In genomic region chr15:66899555-66900350, GRCh38 we compare ENCODE assay signal across 18 cellular contexts.
DNase-seq lines count a peak whose midpoint lies in the region; ATAC-seq and TF ChIP-seq lines count a peak whose summit lies in the region.
"Had no signal": no experiment of that assay in that cellular context is flagged by ENCODE, and none has a peak within 500 bp of the region (broad histone marks: within the 10 kb centered on the region; RNA-seq: fewer than 3 reads in every experiment).

No MANE protein-coding gene starts in this region.

- DNase-seq in AG04449 (ENCODE audit: low read depth, low spot score), result no peak
- peak; percentile 30 for DNase-seq in H4 (ENCODE audit: low spot score)
- peak; percentile 11 for DNase-seq in RKO (ENCODE audit: low spot score)
- peak; percentile 50 for DNase-seq in glomerular visceral epithelial cell (ENCODE audit: extremely low spot score)
- no peak for DNase-seq in sciatic nerve (ENCODE audit: low spot score)
- no peak for DNase-seq in stimulated activated CD4-positive, alpha-beta T cell treated with anti-CD3 and anti-CD28 coated beads, Interleukin-2, amount 100 ng/mL, for 48 hours
- no peak for DNase-seq in OCI-M2 (lab: John Stamatoyannopoulos, UW; ENCODE audit: unreplicated experiment)
- DNase-seq in SHP77 treated with DMSO at 0.1 percent for 48 hours (lab: John Stamatoyannopoulos, UW), result no peak
- DNase-seq: activated B cell treated with CpG ODN at 0.5 μM for 24 hours; activated CD8-positive, alpha-beta T cell treated with anti-CD3 and anti-CD28 coated beads, Interleukin-2, amount 10 ng/mL, durations not matched to agents 7 days and 5 days; activated naive CD8-positive, alpha-beta T cell treated with anti-CD3 and anti-CD28 coated beads, Interleukin-2, amount 10 ng/mL, durations not matched to agents 7 days and 5 days; activated T-cell treated with anti-CD3 and anti-CD28 coated beads, Interleukin-2, amount 50 U/mL, for 72 hours; dorsolateral prefrontal cortex; heart right ventricle; kidney; NCI-H82; stimulated activated naive CD8-positive, alpha-beta T cell treated with anti-CD3 and anti-CD28 coated beads, Interleukin-15, amount 100 ng/mL, for 72 hours had no signal

- CTCF ChIA-PET in AG04449 (lab: Yijun Ruan, JAX), result interaction anchor here (0.8 to 1.9 kb wide), 5 partner anchors 9 to 333 kb away, joined by 3 to 5 read pairs (median 3); no protein-coding TSS in a partner anchor

- ATAC-seq in sciatic nerve, result no peak
- ATAC-seq: activated CD8-positive, alpha-beta T cell treated with anti-CD3 and anti-CD28 coated beads, Interleukin-2, amount 10 ng/mL, durations not matched to agents 7 days and 5 days; activated T-cell treated with anti-CD3 and anti-CD28 coated beads, Interleukin-2, amount 50 U/mL, for 72 hours; esophagus mucosa; heart right ventricle; stimulated activated naive CD8-positive, alpha-beta T cell treated with anti-CD3 and anti-CD28 coated beads, Interleukin-15, amount 100 ng/mL, for 72 hours had no signal

- peak; percentile 25 for TF ChIP-seq CTCF in AG04449 (IDR thresholded peaks at IDR 0.05; ENCODE audit: insufficient read depth, low read length, missing control alignments)

- no peak overlapping the region for H3K4me3 ChIP-seq in AG04449 (ENCODE audit: low read depth, low read length)
- H3K4me3 ChIP-seq: dorsolateral prefrontal cortex, heart right ventricle had no signal

- POLR2A ChIA-PET in AG04449 (lab: Yijun Ruan, JAX), result interaction anchor here (1.0 to 1.6 kb wide), 2 partner anchors 16 to 124 kb away, joined by 3 to 5 read pairs; no protein-coding TSS in a partner anchor

- intact Hi-C loops in sciatic nerve (cut with DNase I), result no loop called here

Comparison
In these comparisons a context has a peak if more than half of its experiments do, and no peak if none do; other contexts are left out.
1. DNase-seq: peak in H4 (single experiment), RKO (single experiment) and glomerular visceral epithelial cell (single experiment); none in AG04449 (single experiment), sciatic nerve (single experiment), stimulated activated CD4-positive, alpha-beta T cell treated with anti-CD3 and anti-CD28 coated beads, Interleukin-2, amount 100 ng/mL, for 48 hours (0 of 2), OCI-M2 (single experiment) and SHP77 treated with DMSO at 0.1 percent for 48 hours (single experiment).